Comparison of ENCODE assay signal across 8 cellular contexts in genomic region chr1:205343431-205344009, GRCh38. TPM values are rescaled to one million over a fixed set of nuclear protein-coding genes. Genes with fewer than 3 reads are reported as not detected.
A peak's percentile ranks its signal among the peaks of the same experiment; 100 is the strongest.
DNase-seq lines count a peak whose midpoint lies in the region; ATAC-seq and TF ChIP-seq lines count a peak whose summit lies in the region.

No MANE protein-coding gene starts in this region.

- 42 to 58% (median 47%) methylated on average over 18 to 57 of the region's 57 CpGs for WGBS in ovary, 3 donors

- no peak for TF ChIP-seq EP300 in ovary (IDR thresholded peaks at IDR 0.05)

- H3K4me3 ChIP-seq in OCI-LY1 (ENCODE audit: low read depth, low read length, poor library complexity, severe bottlenecking) (peak overlapping the region; percentile 22), fibroblast of pulmonary artery (replicated peaks; ENCODE audit: low read depth, low read length) (no peak overlapping the region), ovary (peak overlapping the region; percentile 25)

- no peak for ATAC-seq in HG03442 (IDR thresholded peaks at IDR 0.05; ENCODE audit: unreplicated experiment)
- ATAC-seq in GM19452 (IDR thresholded peaks at IDR 0.05; ENCODE audit: unreplicated experiment) = no peak

- POLR2A ChIA-PET in RWPE1 (lab: Yijun Ruan, JAX; ENCODE audit: low non-redundant PET) = no interaction called here

- H3K27me3 ChIP-seq in OCI-LY1 (ENCODE audit: insufficient read depth, low read length) (peaks cover 8% of the 10 kb centered on the region; the same call in 1 of the 2 replicates), ovary (no peaks in the 10 kb centered on the region)

- no peaks in the 10 kb centered on the region for H3K9me3 ChIP-seq in OCI-LY1 (ENCODE audit: low read length)
- H3K9me3 ChIP-seq in ovary = no peaks in the 10 kb centered on the region

- no peak for TF ChIP-seq POLR2A in ovary (IDR thresholded peaks at IDR 0.05)

- no peak overlapping the region for H2AFZ ChIP-seq in OCI-LY1 (ENCODE audit: low read length)

- no peak for TF ChIP-seq CTCF in OCI-LY1 (IDR thresholded peaks at IDR 0.05; ENCODE audit: low read length)
- peak; percentile 20 for TF ChIP-seq CTCF in fibroblast of pulmonary artery (IDR thresholded peaks at IDR 0.05; ENCODE audit: low read length, missing control alignments)
- peak in 1 of 3 donors; percentile 7 for TF ChIP-seq CTCF in ovary (IDR thresholded peaks at IDR 0.05)
- TF ChIP-seq CTCF in RWPE1 (conservative IDR thresholded peaks at IDR 0.05; ENCODE audit: low read depth) = no peak

- H3K36me3 ChIP-seq in OCI-LY1 (ENCODE audit: insufficient read depth, low read length) (no peaks in the 10 kb centered on the region), ovary (no peaks in the 10 kb centered on the region)

- H3K79me2 ChIP-seq in OCI-LY1 (ENCODE audit: insufficient read depth, low read length) = no peaks in the 10 kb centered on the region

- no peaks in the 10 kb centered on the region for H3K4me1 ChIP-seq in OCI-LY1 (ENCODE audit: insufficient read depth, low read length, severe bottlenecking)
- peaks cover 3% of the 10 kb centered on the region for H3K4me1 ChIP-seq in ovary (ENCODE audit: insufficient read depth)

- no peaks in the 10 kb centered on the region for H3K9me2 ChIP-seq in OCI-LY1 (ENCODE audit: low read depth, low read length)

- CTCF ChIA-PET in RWPE1 (lab: Yijun Ruan, JAX) = interaction anchor here (0.6 to 1.6 kb wide), 4 partner anchors 8 to 778 kb away, joined by 3 to 4 read pairs (median 3); no protein-coding TSS in a partner anchor

- no peaks in the 10 kb centered on the region for H3F3A ChIP-seq in OCI-LY1 (ENCODE audit: insufficient read depth, low read length)

- DNase-seq in DMS53 treated with DMSO at 0.1 percent for 48 hours (lab: John Stamatoyannopoulos, UW; ENCODE audit: unreplicated experiment) = peak; percentile 14
- no peak for DNase-seq in fibroblast of pulmonary artery (ENCODE audit: low read depth)
- DNase-seq in ovary = peak in 4 of 5 donors; percentile 44 to 75 (median 68)
- DNase-seq in HCEC 1CT = no peak
- DNase-seq in RWPE1 (ENCODE audit: low spot score) = no peak

- H3K27ac ChIP-seq in OCI-LY1 (ENCODE audit: low read depth, low read length, poor library complexity, severe bottlenecking) (no peak overlapping the region), ovary (peak overlapping the region; percentile 47 to 81), RWPE1 (no peak overlapping the region)

- no peak overlapping the region for H3K9ac ChIP-seq in OCI-LY1 (ENCODE audit: low read length)

- no peaks in the 10 kb centered on the region for H4K20me1 ChIP-seq in OCI-LY1 (ENCODE audit: insufficient read depth, low read length)

- H3K4me2 ChIP-seq in OCI-LY1 (ENCODE audit: low read length) = no peak overlapping the region

- intact Hi-C loops in ovary (cut with DNase I) = no loop called here

RNA-seq across cellular contexts. Expression of gene KLHDC8A, which starts 13.2 kb away (rescaled TPM):
- 100 to 1,000 TPM; 111 to 457 (median 270) TPM for total RNA-seq in ovary
- 100 to 1,000 TPM; 112 to 296 TPM for polyA plus RNA-seq in ovary

RNA-seq across cellular contexts. Expression of gene NUAK2, which starts 22.0 kb away (rescaled TPM):
- 10 to 100 TPM in 1 of 7 donors, 1 to 10 TPM in 6; 2.7 to 53.2 (median 3.7) TPM for total RNA-seq in ovary
- 1 to 10 TPM; 1.2 to 1.5 TPM for polyA plus RNA-seq in ovary

Comparison
In these comparisons a context has a peak if more than half of its experiments do, and no peak if none do; other contexts are left out.
1. DNase-seq: peak in DMS53 treated with DMSO at 0.1 percent for 48 hours (single experiment) and ovary (4 of 5); none in fibroblast of pulmonary artery (single experiment), HCEC 1CT (single experiment) and RWPE1 (single experiment).
2. H3K27ac ChIP-seq: peak in ovary (2 of 2); none in OCI-LY1 (single experiment) and RWPE1 (single experiment).